ENCODE assay signal across 9 cellular contexts in genomic region chr12:63151898-63152700, GRCh38. TPM values are rescaled to one million over a fixed set of nuclear protein-coding genes. Genes with fewer than 3 reads are reported as not detected.
DNase-seq lines count a peak whose midpoint lies in the region; ATAC-seq lines count a peak whose summit lies in the region.
"Had no signal": no experiment of that assay in that cellular context is flagged by ENCODE, and none has a peak within 500 bp of the region (broad histone marks: within the 10 kb centered on the region; RNA-seq: fewer than 3 reads in every experiment).

No MANE protein-coding gene starts in this region.

- DNase-seq in Ammon's horn (ENCODE audit: low spot score) (peak; percentile 61), NCI-H345 treated with DMSO at 0.1 percent for 48 hours (lab: John Stamatoyannopoulos, UW; ENCODE audit: unreplicated experiment) (peak; percentile 76), astrocyte of the hippocampus (ENCODE audit: low read depth, low spot score) (peak; percentile 69), hippocampal formation (lab: John Stamatoyannopoulos, UW) (peak; percentile 8 to 42), sciatic nerve (ENCODE audit: low spot score) (no peak), NCI-H1436 treated with DMSO at 0.1 percent for 48 hours (lab: John Stamatoyannopoulos, UW) (no peak)

- ATAC-seq in GM18517 (IDR thresholded peaks at IDR 0.05; ENCODE audit: unreplicated experiment) (peak; percentile 76), HG03139 (IDR thresholded peaks at IDR 0.05; ENCODE audit: unreplicated experiment) (peak; percentile 55), sciatic nerve (peak; percentile 68)

- intact Hi-C loops in sciatic nerve (cut with DNase I) = no loop called here

RNA-seq across cellular contexts. Expression of gene AVPR1A, which starts 1.1 kb away (rescaled TPM):
- 3.9 TPM for total RNA-seq in sciatic nerve
- total RNA-seq: T-helper 1 cell treated with Interleukin-12 subunit alpha and Interleukin-12 subunit beta and Interleukin-4 antibody, amounts not matched to agents 30 ng/mL and 1 ng/mL, for 36 hours had no signal

Comparison
In these comparisons a context has a peak if more than half of its experiments do, and no peak if none do; other contexts are left out.
1. DNase-seq: peak in Ammon's horn (single experiment), NCI-H345 treated with DMSO at 0.1 percent for 48 hours (single experiment), astrocyte of the hippocampus (single experiment) and hippocampal formation (2 of 2); none in sciatic nerve (single experiment) and NCI-H1436 treated with DMSO at 0.1 percent for 48 hours (single experiment).
2. Peak in every context shown above with its lines, with median percentiles within 50 percentile points of each other: ATAC-seq.